ENCODE assay signal across 21 cellular contexts in the genomic region with DNA sequence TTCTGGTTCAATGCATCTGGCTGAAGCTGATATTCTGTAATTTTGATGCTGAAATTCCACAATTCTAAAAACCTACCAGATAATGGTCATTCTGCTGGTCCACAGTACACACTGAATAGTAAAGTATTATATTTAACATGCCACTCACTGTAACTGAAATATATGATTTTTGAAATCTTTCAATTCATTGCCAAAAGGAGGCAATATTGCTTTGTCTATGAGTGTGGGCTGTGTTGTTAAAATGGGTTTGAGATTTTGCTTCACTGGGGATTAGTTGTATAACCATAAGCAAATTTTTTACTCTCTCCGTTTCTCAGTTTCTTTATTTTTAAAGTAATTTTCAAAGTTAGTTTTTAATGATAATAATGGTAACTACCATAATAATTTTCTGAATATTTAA.
DNase-seq lines count a peak whose midpoint lies in the region; ATAC-seq and TF ChIP-seq lines count a peak whose summit lies in the region.
"Had no signal": no experiment of that assay in that cellular context is flagged by ENCODE, and none has a peak within 500 bp of the region (broad histone marks: within the 10 kb centered on the region; RNA-seq: fewer than 3 reads in every experiment).

No MANE protein-coding gene starts in this region.

- POLR2A ChIA-PET in SK-N-SH (lab: Yijun Ruan, JAX): no interaction called here

- H3K9me2 ChIP-seq in SK-N-SH: no peaks in the 10 kb centered on the region

- no peaks in the 10 kb centered on the region for H3K79me2 ChIP-seq in SK-N-SH (ENCODE audit: insufficient read depth)
- no peaks in the 10 kb centered on the region for H3K79me2 ChIP-seq in smooth muscle cell (ENCODE audit: low read depth)

- WGBS in SK-N-SH (ENCODE audit: low lambda C conversion rate): 27% methylated on average over 1 of the region's 1 CpG
- WGBS in smooth muscle cell (ENCODE audit: low lambda C conversion rate): 89% methylated on average over 1 of the region's 1 CpG

- no peak for TF ChIP-seq EP300 in SK-N-SH (IDR thresholded peaks at IDR 0.05; ENCODE audit: borderline replicate concordance in 1 of 2, low read depth in 1 of 2, low read length in 1 of 2)

- H3K9me3 ChIP-seq in SK-N-SH (no peaks in the 10 kb centered on the region), smooth muscle cell (replicated peaks; ENCODE audit: low read depth) (no peaks in the 10 kb centered on the region)
- H3K9me3 ChIP-seq: heart right ventricle, lower lobe of right lung, uterus had no signal

- no peaks in the 10 kb centered on the region for H3F3A ChIP-seq in SK-N-SH (replicated peaks; ENCODE audit: insufficient read depth)
- no peaks in the 10 kb centered on the region for H3F3A ChIP-seq in smooth muscle cell (ENCODE audit: low read depth)

- H4K20me1 ChIP-seq in SK-N-SH (ENCODE audit: insufficient read depth) (no peaks in the 10 kb centered on the region), smooth muscle cell (ENCODE audit: low read depth) (no peaks in the 10 kb centered on the region)

- DNase-seq in SK-N-SH: no peak
- peak; percentile 1 for DNase-seq in SK-MEL-5 (ENCODE audit: low read depth, low spot score)
- DNase-seq in smooth muscle cell (lab: John Stamatoyannopoulos, UW; ENCODE audit: unreplicated experiment): no peak
- DNase-seq in stimulated activated CD4-positive, alpha-beta T cell treated with anti-CD3 and anti-CD28 coated beads, Interleukin-4, amount 100 ng/mL, for 4 hours: no peak
- DNase-seq in foreskin fibroblast: no peak
- DNase-seq: activated CD4-positive, alpha-beta T cell treated with anti-CD3 and anti-CD28 coated beads, Interleukin-2, amount 50 U/mL, for 4 hours; activated CD4-positive, CD25-positive, alpha-beta regulatory T cell; activated naive CD4-positive, alpha-beta T cell treated with anti-CD3 and anti-CD28 coated beads, Interleukin-2, amount 50 U/mL, for 16 hours; amygdala; cortex of kidney; foreskin keratinocyte; heart right ventricle; kidney glomerular epithelial cell; lower lobe of right lung; natural killer cell; NCI-H1417 treated with DMSO at 0.1 percent for 48 hours; NCI-H774; SHP77; uterus had no signal

- in situ Hi-C loops in SK-MEL-5 (cut with HindIII; ENCODE audit: low pct_unique_long_range_greater_than_20kb, low sequenced_read_pairs): no loop called here

- H3K36me3 ChIP-seq in SK-N-SH (replicated peaks in 1 of 2; ENCODE audit: control insufficient read depth in 1 of 2, insufficient read depth in 2 of 2, low read length in 1 of 2): no peaks in the 10 kb centered on the region
- no peaks in the 10 kb centered on the region for H3K36me3 ChIP-seq in smooth muscle cell (ENCODE audit: low read depth)
- H3K36me3 ChIP-seq: heart right ventricle, lower lobe of right lung, uterus had no signal

- no peak overlapping the region; a peak in 1 of 4 replicates for H3K4me3 ChIP-seq in SK-N-SH (ENCODE audit: low read depth in 2 of 2, low read length in 1 of 2)
- H3K4me3 ChIP-seq in smooth muscle cell: no peak overlapping the region
- H3K4me3 ChIP-seq in foreskin fibroblast (ENCODE audit: low read depth in 1 of 2, low read length in 2 of 2): no peak overlapping the region
- H3K4me3 ChIP-seq: heart right ventricle, lower lobe of right lung, uterus had no signal

- no peak for TF ChIP-seq CTCF in SK-N-SH (IDR thresholded peaks at IDR 0.05)
- peak; percentile 45; the same call in 1 of the 2 replicates for TF ChIP-seq CTCF in LNCAP (IDR thresholded peaks at IDR 0.05)
- peak; percentile 23 for TF ChIP-seq CTCF in smooth muscle cell (IDR thresholded peaks at IDR 0.05; ENCODE audit: borderline replicate concordance, insufficient read depth, poor library complexity, severe bottlenecking)
- no peak for TF ChIP-seq CTCF in foreskin fibroblast (IDR thresholded peaks at IDR 0.05; ENCODE audit: low read depth, low read length)

- ATAC-seq in SK-N-SH treated with all-trans-retinoic acid at 6 μM for 48 hours: no peak
- ATAC-seq: foreskin keratinocyte, heart right ventricle, lower lobe of right lung, natural killer cell had no signal

- H3K27ac ChIP-seq in SK-N-SH (ENCODE audit: low read depth in 2 of 2, low read length in 1 of 2) (no peak overlapping the region), smooth muscle cell (ENCODE audit: low read depth) (no peak overlapping the region)
- H3K27ac ChIP-seq: foreskin keratinocyte, heart right ventricle, lower lobe of right lung, uterus had no signal

- H3K9ac ChIP-seq in SK-N-SH (no peak overlapping the region), smooth muscle cell (ENCODE audit: low read depth) (no peak overlapping the region)

- H3K4me2 ChIP-seq in SK-N-SH (no peak overlapping the region), smooth muscle cell (no peak overlapping the region)

- peak; percentile 56 for TF ChIP-seq RAD21 in SK-N-SH (IDR thresholded peaks at IDR 0.05; ENCODE audit: low read length)

- H3K27me3 ChIP-seq in SK-N-SH (ENCODE audit: insufficient read depth): no peaks in the 10 kb centered on the region
- no peaks in the 10 kb centered on the region for H3K27me3 ChIP-seq in smooth muscle cell (ENCODE audit: low read depth)
- H3K27me3 ChIP-seq: foreskin keratinocyte, heart right ventricle, uterus had no signal

- CTCF ChIA-PET in SK-N-SH (lab: Yijun Ruan, JAX): no interaction called here

- H3K4me1 ChIP-seq in SK-N-SH (ENCODE audit: control insufficient read depth in 1 of 2, insufficient read depth in 2 of 2, low read depth in 1 of 2, low read length in 1 of 2): no peaks in the 10 kb centered on the region
- H3K4me1 ChIP-seq in smooth muscle cell (ENCODE audit: low read depth): peaks cover 12% of the 10 kb centered on the region
- H3K4me1 ChIP-seq: foreskin keratinocyte, lower lobe of right lung, uterus had no signal

- H2AFZ ChIP-seq in SK-N-SH (ENCODE audit: low read depth) (no peak overlapping the region), smooth muscle cell (ENCODE audit: low read depth) (no peak overlapping the region)

TF ChIP-seq in SK-N-SH, 30 proteins besides CTCF, POLR2A, EP300 and RAD21:
- TF ChIP-seq GATA2 (CRISPR knock-in tag; IDR thresholded peaks at IDR 0.05): no peak
- no peak for TF ChIP-seq FOXJ3 (CRISPR knock-in tag; IDR thresholded peaks at IDR 0.05)
- no peak for TF ChIP-seq MXI1 (IDR thresholded peaks at IDR 0.05; ENCODE audit: low read depth, low read length)
- TF ChIP-seq NFIC (IDR thresholded peaks at IDR 0.05; ENCODE audit: borderline replicate concordance): no peak
- TF ChIP-seq RCOR1 (IDR thresholded peaks at IDR 0.05; ENCODE audit: low read length): no peak

TF ChIP-seq in SK-N-SH treated with all-trans-retinoic acid at 6 μM for 48 hours, 23 proteins besides CTCF, POLR2A, EP300 and RAD21:
- TF ChIP-seq BACH2 (CRISPR knock-in tag; IDR thresholded peaks at IDR 0.05; ENCODE audit: borderline replicate concordance) (no peak), CSDC2 (CRISPR knock-in tag; IDR thresholded peaks at IDR 0.05) (no peak)
- TF ChIP-seq, protein P1, sequence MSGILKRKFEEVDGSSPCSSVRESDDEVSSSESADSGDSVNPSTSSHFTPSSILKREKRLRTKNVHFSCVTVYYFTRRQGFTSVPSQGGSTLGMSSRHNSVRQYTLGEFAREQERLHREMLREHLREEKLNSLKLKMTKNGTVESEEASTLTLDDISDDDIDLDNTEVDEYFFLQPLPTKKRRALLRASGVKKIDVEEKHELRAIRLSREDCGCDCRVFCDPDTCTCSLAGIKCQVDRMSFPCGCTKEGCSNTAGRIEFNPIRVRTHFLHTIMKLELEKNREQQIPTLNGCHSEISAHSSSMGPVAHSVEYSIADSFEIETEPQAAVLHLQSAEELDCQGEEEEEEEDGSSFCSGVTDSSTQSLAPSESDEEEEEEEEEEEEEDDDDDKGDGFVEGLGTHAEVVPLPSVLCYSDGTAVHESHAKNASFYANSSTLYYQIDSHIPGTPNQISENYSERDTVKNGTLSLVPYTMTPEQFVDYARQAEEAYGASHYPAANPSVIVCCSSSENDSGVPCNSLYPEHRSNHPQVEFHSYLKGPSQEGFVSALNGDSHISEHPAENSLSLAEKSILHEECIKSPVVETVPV (CRISPR knock-in tag; IDR thresholded peaks at IDR 0.05): no peak

Comparison
In these comparisons a context has a peak if more than half of its experiments do, and no peak if none do; other contexts are left out.
1. CTCF ChIP-seq: peak in LNCAP (single experiment) and smooth muscle cell (single experiment); none in SK-N-SH (single experiment) and foreskin fibroblast (single experiment).